Comparison of ENCODE assay signal across 8 cellular contexts in genomic region chr20:35883778-35884540, GRCh38.
DNase-seq lines count a peak whose midpoint lies in the region; ATAC-seq, FAIRE-seq and TF ChIP-seq lines count a peak whose summit lies in the region.

No MANE protein-coding gene starts in this region.

- CTCF ChIA-PET in RWPE1 (lab: Yijun Ruan, JAX) = interaction anchor here (0.5 to 1.4 kb wide), 14 partner anchors 20 to 1658 kb away, joined by 3 to 5 read pairs (median 3); no protein-coding TSS in a partner anchor

- FAIRE-seq in HTR-8/SVneo (lab: Jason Lieb, UNC) = peak; percentile 97

- TF ChIP-seq CTCF in RWPE1 (conservative IDR thresholded peaks at IDR 0.05; ENCODE audit: low read depth) (peak; percentile 99), fibroblast of villous mesenchyme (IDR thresholded peaks at IDR 0.05; ENCODE audit: insufficient read depth, low read depth, low read length) (peak; percentile 81)

- POLR2A ChIA-PET in RWPE1 (lab: Yijun Ruan, JAX; ENCODE audit: low non-redundant PET) = interaction anchor here (3.0 kb wide), 1 partner anchor 142 kb away, joined by 18 read pairs; the partner anchor contains the start of gene RBM39

- H3K27ac ChIP-seq in RWPE1 = peak overlapping the region; percentile 99

- no peak for ATAC-seq in GM18909 (IDR thresholded peaks at IDR 0.05; ENCODE audit: poor library complexity, unreplicated experiment)

- H3K4me3 ChIP-seq in fibroblast of villous mesenchyme (ENCODE audit: low read depth, low read length) = peak overlapping the region; percentile 49

- DNase-seq in COLO829 (ENCODE audit: low spot score) (peak; percentile 91), HTR-8/SVneo (ENCODE audit: insufficient read length, low spot score) (peak; percentile 88), RWPE1 (ENCODE audit: low spot score) (peak; percentile 99), fibroblast of villous mesenchyme (ENCODE audit: low read depth) (peak; percentile 99), nucleus accumbens (lab: John Stamatoyannopoulos, UW) (peak in 53 of 56 donors; percentile 2 to 81 (median 34)), stromal cell of bone marrow (ENCODE audit: low read depth) (peak; percentile 99)
- peak; percentile 37 for DNase-seq in activated effector memory CD4-positive, alpha-beta T cell treated with Interleukin-2 at 50 U/mL for 16 hours

Comparison
In these comparisons a context has a peak if more than half of its experiments do, and no peak if none do; other contexts are left out.
1. DNase-seq: peak in every context shown above with its lines; median percentile 99 in RWPE1; 99 in fibroblast of villous mesenchyme; 99 in stromal cell of bone marrow; 91 in COLO829; 88 in HTR-8/SVneo; 37 in activated effector memory CD4-positive, alpha-beta T cell treated with Interleukin-2 at 50 U/mL for 16 hours; 34 in nucleus accumbens.